Comparison of ENCODE assay signal across 8 cellular contexts in the genomic region with DNA sequence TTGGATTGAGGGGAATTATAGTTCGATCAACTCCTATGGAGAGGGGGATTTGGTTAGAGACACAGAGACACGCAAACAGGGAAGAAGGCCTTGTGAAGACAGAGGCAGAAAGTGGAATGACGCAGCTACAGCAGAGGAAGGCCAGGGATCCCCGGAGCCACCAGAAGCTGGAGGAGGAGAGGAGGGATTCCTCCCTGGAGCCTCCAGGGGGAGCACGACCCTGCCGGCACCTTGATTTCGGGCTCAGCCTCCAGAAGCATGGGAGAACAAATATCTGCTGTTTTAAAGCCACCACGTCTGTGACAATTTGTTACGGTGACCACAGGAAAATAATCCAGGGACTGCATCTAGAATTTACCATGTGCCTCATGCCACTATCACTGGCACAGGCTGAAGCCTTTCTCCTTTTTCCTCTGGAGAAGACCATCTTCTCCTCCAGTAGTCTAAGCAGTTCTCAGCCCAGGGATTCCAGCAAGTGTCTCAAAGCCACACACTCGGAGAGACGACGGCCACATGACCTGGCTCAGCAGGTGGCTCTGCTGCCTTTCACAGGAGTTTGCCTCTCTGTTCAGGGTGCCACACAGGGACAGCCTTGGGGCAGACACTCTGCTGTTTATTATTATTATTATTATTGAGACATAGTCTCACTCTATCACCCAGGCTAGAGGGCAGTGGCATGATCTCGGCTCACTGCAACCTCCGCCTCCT. TPM values are rescaled to one million over a fixed set of nuclear protein-coding genes. Genes with fewer than 3 reads are reported as not detected.
DNase-seq lines count a peak whose midpoint lies in the region; ATAC-seq, FAIRE-seq and TF ChIP-seq lines count a peak whose summit lies in the region.

No MANE protein-coding gene starts in this region.

- WGBS in transverse colon (ENCODE audit: low coverage in 1 of 2), 2 donors, result 31 to 40% methylated on average over 6 to 14 of the region's 14 CpGs

- in situ Hi-C loops in transverse colon (cut with MboI; ENCODE audit: low pct_ligation_motif_present in 1 of 4, low pct_unique_long_range_greater_than_20kb in 1 of 4, low sequenced_read_pairs in 3 of 4), result loop anchor here (10.0 to 25.0 kb wide), 3 partner anchors 90 to 890 kb away; no protein-coding TSS in a partner anchor

- no peak for TF ChIP-seq EP300 in transverse colon (IDR thresholded peaks at IDR 0.05; ENCODE audit: low read depth)

- H3K27ac Mint-ChIP-seq in stimulated activated effector memory CD8-positive, alpha-beta T cell treated with anti-CD3 and anti-CD28 coated beads, Interleukin-12 subunit alpha, Interleukin-12 subunit beta, amount 100 ng/mL, for 72 hours, result no peak overlapping the region

- no peaks in the 10 kb centered on the region for H3K27me3 ChIP-seq in dorsolateral prefrontal cortex
- no peaks in the 10 kb centered on the region for H3K27me3 ChIP-seq in lower lobe of right lung (ENCODE audit: low read depth)
- no peaks in the 10 kb centered on the region for H3K27me3 ChIP-seq in transverse colon

- H3K36me3 ChIP-seq in lower lobe of right lung, result no peaks in the 10 kb centered on the region
- H3K36me3 ChIP-seq in transverse colon, result no peaks in the 10 kb centered on the region

- DNase-seq in D721Med (ENCODE audit: insufficient read length, low spot score) (peak; percentile 68), HFF-Myc (ENCODE audit: extremely low read depth, low read depth) (no peak), SKM-1 treated with dmso at 0.1 percent for 144 hours (lab: John Stamatoyannopoulos, UW; ENCODE audit: unreplicated experiment) (peak; percentile 11), dorsolateral prefrontal cortex (peak in 8 of 10 donors; percentile 33 to 68 (median 46)), lower lobe of right lung (no peak), transverse colon (peak; percentile 48)
- DNase-seq in stimulated activated effector memory CD8-positive, alpha-beta T cell treated with anti-CD3 and anti-CD28 coated beads, Interleukin-12 subunit alpha, Interleukin-12 subunit beta, amount 100 ng/mL, for 72 hours (ENCODE audit: low spot score in 2 of 2), result no peak

- peak; percentile 70 for TF ChIP-seq CTCF in D721Med (IDR thresholded peaks at IDR 0.05; ENCODE audit: insufficient read depth, missing control alignments)
- peak; percentile 83 for TF ChIP-seq CTCF in HFF-Myc (IDR thresholded peaks at IDR 0.05; ENCODE audit: low read depth, low read length, missing control alignments)
- peak in 55 of 56 donors; percentile 31 to 77 (median 64) for TF ChIP-seq CTCF in dorsolateral prefrontal cortex (IDR thresholded peaks at IDR 0.05 in 54 of 56, conservative IDR thresholded peaks at IDR 0.05 in 2 of 56; ENCODE audit: low read depth in 1 of 56, partially characterized antibody in 56 of 56)
- peak; percentile 70 for TF ChIP-seq CTCF in lower lobe of right lung (IDR thresholded peaks at IDR 0.05)
- TF ChIP-seq CTCF in transverse colon (IDR thresholded peaks at IDR 0.05), result peak; percentile 60 to 68 (median 61)

- no peak for FAIRE-seq in D721Med (lab: Jason Lieb, UNC)

- no peaks in the 10 kb centered on the region for H3K9me3 Mint-ChIP-seq in stimulated activated effector memory CD8-positive, alpha-beta T cell treated with anti-CD3 and anti-CD28 coated beads, Interleukin-12 subunit alpha, Interleukin-12 subunit beta, amount 100 ng/mL, for 72 hours

- H3K9me3 ChIP-seq in lower lobe of right lung (no peaks in the 10 kb centered on the region), transverse colon (no peaks in the 10 kb centered on the region)

- H3K4me1 Mint-ChIP-seq in stimulated activated effector memory CD8-positive, alpha-beta T cell treated with anti-CD3 and anti-CD28 coated beads, Interleukin-12 subunit alpha, Interleukin-12 subunit beta, amount 100 ng/mL, for 72 hours, result no peaks in the 10 kb centered on the region

- H3K4me3 ChIP-seq in HFF-Myc (replicated peaks; ENCODE audit: low read depth, low read length), result no peak overlapping the region
- no peak overlapping the region for H3K4me3 ChIP-seq in dorsolateral prefrontal cortex
- no peak overlapping the region for H3K4me3 ChIP-seq in lower lobe of right lung
- H3K4me3 ChIP-seq in transverse colon, result no peak overlapping the region

- H3K27ac ChIP-seq in dorsolateral prefrontal cortex (peak overlapping the region in 1 of 59 donors; percentile 18), lower lobe of right lung (no peak overlapping the region), transverse colon (no peak overlapping the region)

- TF ChIP-seq POLR2A in transverse colon (IDR thresholded peaks at IDR 0.05), result no peak

- intact Hi-C loops in dorsolateral prefrontal cortex (cut with DNase I), result loop anchor here in 1 of 2 donors (5.0 kb wide), 1 partner anchor 100 kb away; no protein-coding TSS in a partner anchor
- intact Hi-C loops in lower lobe of right lung (cut with DNase I), result no loop called here
- intact Hi-C loops in transverse colon (cut with DNase I; ENCODE audit: low total_unique reads), result no loop called here

- H3K4me1 ChIP-seq in lower lobe of right lung (no peaks in the 10 kb centered on the region), transverse colon (no peaks in the 10 kb centered on the region)

- H3K36me3 Mint-ChIP-seq in stimulated activated effector memory CD8-positive, alpha-beta T cell treated with anti-CD3 and anti-CD28 coated beads, Interleukin-12 subunit alpha, Interleukin-12 subunit beta, amount 100 ng/mL, for 72 hours, result no peaks in the 10 kb centered on the region

- H3K4me3 Mint-ChIP-seq in stimulated activated effector memory CD8-positive, alpha-beta T cell treated with anti-CD3 and anti-CD28 coated beads, Interleukin-12 subunit alpha, Interleukin-12 subunit beta, amount 100 ng/mL, for 72 hours, result no peak overlapping the region

- ATAC-seq in lower lobe of right lung (peak; percentile 45 to 79), GM19023 (IDR thresholded peaks at IDR 0.05; ENCODE audit: unreplicated experiment) (no peak)
- no peak for ATAC-seq in stimulated activated effector memory CD8-positive, alpha-beta T cell treated with anti-CD3 and anti-CD28 coated beads, Interleukin-12 subunit alpha, Interleukin-12 subunit beta, amount 100 ng/mL, for 72 hours

RNA-seq across cellular contexts. Expression of gene CCNE1, which starts 39.9 kb away (rescaled TPM):
- 10 to 100 TPM in 1 of 120 experiments, 1 to 10 TPM in 119; 2.3 to 10.5 (median 5.5) TPM for total RNA-seq in dorsolateral prefrontal cortex
- 1.0 TPM for total RNA-seq in lower lobe of right lung
- total RNA-seq in transverse colon, result 10 to 100 TPM in 1 of 4 donors, 1 to 10 TPM in 3; 1.7 to 30.3 (median 5.8) TPM

RNA-seq across cellular contexts. Expression of gene C19orf12, which starts 56.8 kb away (rescaled TPM):
- total RNA-seq in dorsolateral prefrontal cortex, result 10 to 100 TPM; 35.8 to 75.4 (median 58.2) TPM
- 19.2 TPM for total RNA-seq in lower lobe of right lung
- total RNA-seq in transverse colon, result 10 to 100 TPM; 13.9 to 33.3 (median 21.4) TPM

Comparison
In these comparisons a context has a peak if more than half of its experiments do, and no peak if none do; other contexts are left out.
1. DNase-seq: peak in D721Med (single experiment), SKM-1 treated with dmso at 0.1 percent for 144 hours (single experiment), dorsolateral prefrontal cortex (8 of 10) and transverse colon (single experiment); none in HFF-Myc (single experiment), lower lobe of right lung (single experiment) and stimulated activated effector memory CD8-positive, alpha-beta T cell treated with anti-CD3 and anti-CD28 coated beads, Interleukin-12 subunit alpha, Interleukin-12 subunit beta, amount 100 ng/mL, for 72 hours (0 of 2).
2. ATAC-seq: peak in lower lobe of right lung (2 of 2); none in stimulated activated effector memory CD8-positive, alpha-beta T cell treated with anti-CD3 and anti-CD28 coated beads, Interleukin-12 subunit alpha, Interleukin-12 subunit beta, amount 100 ng/mL, for 72 hours (single experiment) and GM19023 (single experiment).
3. Peak in every context shown above with its lines, with median percentiles within 50 percentile points of each other: CTCF ChIP-seq.